18 cellular contexts compared by ENCODE assay signal in the genomic region with DNA sequence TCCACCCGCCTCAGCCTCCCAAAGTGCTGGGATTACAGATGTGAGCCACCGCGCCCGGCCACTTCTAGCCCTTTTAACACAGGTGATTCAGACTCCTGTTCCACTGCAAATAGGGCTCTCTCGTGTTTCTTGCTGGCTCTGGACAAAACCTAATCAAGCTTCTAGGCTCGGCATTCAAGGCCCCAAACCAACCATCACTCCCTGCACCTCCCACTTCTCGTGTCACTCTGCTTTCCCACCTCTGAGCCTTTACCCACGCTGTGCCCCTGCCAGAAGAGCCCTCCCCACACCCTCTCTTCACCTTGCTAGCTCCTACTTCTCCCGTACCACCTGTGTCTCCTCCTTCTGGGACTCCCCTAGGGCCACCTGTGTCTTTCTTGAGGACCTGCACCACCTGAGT. TPM values are rescaled to one million over a fixed set of nuclear protein-coding genes. Genes with fewer than 3 reads are reported as not detected.
DNase-seq lines count a peak whose midpoint lies in the region; ATAC-seq and TF ChIP-seq lines count a peak whose summit lies in the region.
"Had no signal": no experiment of that assay in that cellular context is flagged by ENCODE, and none has a peak within 500 bp of the region (broad histone marks: within the 10 kb centered on the region; RNA-seq: fewer than 3 reads in every experiment).

No MANE protein-coding gene starts in this region.

- peaks cover 26% of the 10 kb centered on the region for H3K4me1 ChIP-seq in left ventricle myocardium inferior
- H3K4me1 ChIP-seq in heart left ventricle = peaks cover 0 to 28% (median 21%) of the 10 kb centered on the region in 12 donors
- peaks cover 11% of the 10 kb centered on the region for H3K4me1 ChIP-seq in rectal smooth muscle tissue (ENCODE audit: control insufficient read depth, insufficient read depth, low read length)
- no peaks in the 10 kb centered on the region for H3K4me1 ChIP-seq in smooth muscle cell (ENCODE audit: low read depth)

- in situ Hi-C loops in G401 (cut with HindIII; ENCODE audit: low sequenced_read_pairs) = no loop called here

- no peak overlapping the region for H3K4me2 ChIP-seq in smooth muscle cell
- H3K4me2 ChIP-seq: PC-9 had no signal

- no peak for TF ChIP-seq CTCF in left ventricle myocardium inferior (IDR thresholded peaks at IDR 0.05; ENCODE audit: borderline replicate concordance)
- no peak for TF ChIP-seq CTCF in heart left ventricle (IDR thresholded peaks at IDR 0.05)
- no peak for TF ChIP-seq CTCF in endothelial cell (IDR thresholded peaks at IDR 0.05; ENCODE audit: unreplicated experiment)
- TF ChIP-seq CTCF in smooth muscle cell (IDR thresholded peaks at IDR 0.05; ENCODE audit: borderline replicate concordance, insufficient read depth, poor library complexity, severe bottlenecking) = no peak

- H2AFZ ChIP-seq in smooth muscle cell (ENCODE audit: low read depth) = no peak overlapping the region
- H2AFZ ChIP-seq: PC-9 had no signal

- H3K4me3 Mint-ChIP-seq in endothelial cell (ENCODE audit: unreplicated experiment) = peak overlapping the region; percentile 40
- H3K4me3 Mint-ChIP-seq: B cell had no signal

- H3K79me2 ChIP-seq in smooth muscle cell (ENCODE audit: low read depth) = peaks cover 5% of the 10 kb centered on the region

- H3K9me3 Mint-ChIP-seq in endothelial cell (ENCODE audit: unreplicated experiment) = no peaks in the 10 kb centered on the region

- 92 to 95% (median 94%) methylated on average over 9 of the region's 9 CpGs for WGBS in heart left ventricle, 4 donors
- 95% methylated on average over 9 of the region's 9 CpGs for WGBS in smooth muscle cell (ENCODE audit: low lambda C conversion rate)

- peaks cover 37% of the 10 kb centered on the region for H3K36me3 Mint-ChIP-seq in endothelial cell (ENCODE audit: low read depth, unreplicated experiment)

- H3K27me3 ChIP-seq in left ventricle myocardium inferior (ENCODE audit: low read depth) (no peaks in the 10 kb centered on the region), heart left ventricle (no peaks in the 10 kb centered on the region), rectal smooth muscle tissue (ENCODE audit: control insufficient read depth, insufficient read depth, low read length) (no peaks in the 10 kb centered on the region), smooth muscle cell (ENCODE audit: low read depth) (no peaks in the 10 kb centered on the region)

- H4K20me1 ChIP-seq in smooth muscle cell (ENCODE audit: low read depth) = no peaks in the 10 kb centered on the region

- peak overlapping the region; percentile 66 for H3K27ac ChIP-seq in left ventricle myocardium inferior (replicated peaks)
- H3K27ac ChIP-seq in heart left ventricle = peak overlapping the region in 1 of 12 donors; percentile 91
- peak overlapping the region; percentile 29 for H3K27ac ChIP-seq in rectal smooth muscle tissue (ENCODE audit: low read depth, low read length)
- H3K27ac ChIP-seq in smooth muscle cell (ENCODE audit: low read depth) = no peak overlapping the region
- H3K27ac ChIP-seq: PC-9 had no signal

- H3F3A ChIP-seq in smooth muscle cell (ENCODE audit: low read depth) = peaks cover 5% of the 10 kb centered on the region

- H3K27ac Mint-ChIP-seq in endothelial cell (ENCODE audit: unreplicated experiment) = no peak overlapping the region
- H3K27ac Mint-ChIP-seq: B cell had no signal

- H3K36me3 ChIP-seq in left ventricle myocardium inferior = peaks cover 72% of the 10 kb centered on the region
- peaks cover 0 to 88% (median 67%) of the 10 kb centered on the region in 9 donors for H3K36me3 ChIP-seq in heart left ventricle
- peaks cover 36% of the 10 kb centered on the region for H3K36me3 ChIP-seq in rectal smooth muscle tissue (ENCODE audit: control insufficient read depth, insufficient read depth, low read length)
- no peaks in the 10 kb centered on the region for H3K36me3 ChIP-seq in smooth muscle cell (ENCODE audit: low read depth)

- H3K27me3 Mint-ChIP-seq in endothelial cell (ENCODE audit: unreplicated experiment) = peaks cover 4% of the 10 kb centered on the region

- intact Hi-C loops in left ventricle myocardium inferior (cut with micrococcal nuclease) = no loop called here
- intact Hi-C loops in heart left ventricle (cut with DNase I) = no loop called here

- ATAC-seq in heart left ventricle = no peak

- H3K9ac ChIP-seq in rectal smooth muscle tissue (ENCODE audit: low read length) (no peak overlapping the region), smooth muscle cell (ENCODE audit: low read depth) (no peak overlapping the region)

- H3K4me1 Mint-ChIP-seq in endothelial cell (ENCODE audit: unreplicated experiment) = peaks cover 11% of the 10 kb centered on the region

- DNase-seq in left ventricle myocardium inferior (no peak), heart left ventricle (no peak), endothelial cell (ENCODE audit: low spot score) (no peak), COLO668 (lab: John Stamatoyannopoulos, UW; ENCODE audit: unreplicated experiment) (no peak), G401 (ENCODE audit: low spot score) (no peak), smooth muscle cell (lab: John Stamatoyannopoulos, UW; ENCODE audit: unreplicated experiment) (no peak)
- DNase-seq in stimulated activated CD4-positive, alpha-beta T cell treated with anti-CD3 and anti-CD28 coated beads, Interleukin-1b, Interleukin-23, amount 100 ng/mL, for 48 hours = no peak
- DNase-seq: COR-L47, GDM1, GOT3, NCI-H1048, NCI-H1436, NCI-H1930, NCI-H345, NCI-H526, PC-9 had no signal

- H3K9me3 ChIP-seq in left ventricle myocardium inferior (replicated peaks) = no peaks in the 10 kb centered on the region
- no peaks in the 10 kb centered on the region for H3K9me3 ChIP-seq in heart left ventricle
- H3K9me3 ChIP-seq in smooth muscle cell (replicated peaks; ENCODE audit: low read depth) = no peaks in the 10 kb centered on the region

- no peak for TF ChIP-seq POLR2A in heart left ventricle (IDR thresholded peaks at IDR 0.05)

- no peak overlapping the region for H3K4me3 ChIP-seq in left ventricle myocardium inferior
- H3K4me3 ChIP-seq in heart left ventricle = no peak overlapping the region
- H3K4me3 ChIP-seq in rectal smooth muscle tissue (ENCODE audit: low read length) = no peak overlapping the region
- no peak overlapping the region for H3K4me3 ChIP-seq in smooth muscle cell
- H3K4me3 ChIP-seq: PC-9 had no signal

RNA-seq across cellular contexts. Expression of gene KANK2, which starts 19.8 kb away (rescaled TPM):
- total RNA-seq in left ventricle myocardium inferior (326 TPM), heart left ventricle (1,000 to 10,000 TPM in 1 of 9 donors, 100 to 1,000 TPM in 8; 232 to 1,831 (median 296) TPM), endothelial cell (ENCODE audit: unreplicated experiment) (103 TPM), smooth muscle cell (28.1 and 44.1 TPM in 2 replicates)
- polyA plus RNA-seq in heart left ventricle (100 to 1,000 TPM; 275 to 281 TPM), smooth muscle cell (31.9 and 32.0 TPM in 2 replicates)
- total RNA-seq in G401 (2014; rRNA removed; shearing (Covaris generic)) = 122 and 129 TPM in 2 replicates

RNA-seq across cellular contexts. Expression of gene SPC24, which starts 22.0 kb away (rescaled TPM):
- total RNA-seq in left ventricle myocardium inferior (3.9 TPM), heart left ventricle (10 to 100 TPM in 1 of 9 donors, 1 to 10 TPM in 8; 1.7 to 10.7 (median 5.2) TPM), endothelial cell (ENCODE audit: unreplicated experiment) (17.0 TPM), smooth muscle cell (7.6 and 10.1 TPM in 2 replicates)
- polyA plus RNA-seq in heart left ventricle (1 to 10 TPM; 1.4 to 3.0 TPM), smooth muscle cell (6.1 and 9.7 TPM in 2 replicates)
- total RNA-seq in G401 (2014; rRNA removed; shearing (Covaris generic)) = 74.0 and 74.7 TPM in 2 replicates
